In genomic region chr15:90190606-90191343, GRCh38 we compare ENCODE assay signal across 9 cellular contexts. TPM values are rescaled to one million over a fixed set of nuclear protein-coding genes. Genes with fewer than 3 reads are reported as not detected.
A peak's percentile ranks its signal among the peaks of the same experiment; 100 is the strongest.
DNase-seq lines count a peak whose midpoint lies in the region; ATAC-seq and TF ChIP-seq lines count a peak whose summit lies in the region.
"Had no signal": no experiment of that assay in that cellular context is flagged by ENCODE, and none has a peak within 500 bp of the region (broad histone marks: within the 10 kb centered on the region; RNA-seq: fewer than 3 reads in every experiment).

No MANE protein-coding gene starts in this region.

- CTCF ChIA-PET in RWPE1 (lab: Yijun Ruan, JAX), result interaction anchor here (0.7 to 0.8 kb wide), 4 partner anchors 20 to 831 kb away, joined by 3 read pairs; no protein-coding TSS in a partner anchor

- H3K9me3 ChIP-seq in ascending aorta, result no peaks in the 10 kb centered on the region
- H3K9me3 ChIP-seq: SJCRH30 had no signal

- no peak overlapping the region for H3K4me3 Mint-ChIP-seq in GM23338

- no peak overlapping the region for H3K4me3 ChIP-seq in GM12865 (ENCODE audit: low read depth, low read length)
- H3K4me3 ChIP-seq in GM23338, result no peak overlapping the region
- no peak overlapping the region for H3K4me3 ChIP-seq in mesendoderm (ENCODE audit: low read length)
- no peak overlapping the region for H3K4me3 ChIP-seq in ascending aorta
- H3K4me3 ChIP-seq: SJCRH30 had no signal

- DNase-seq in GM12865 (ENCODE audit: low read depth), result peak; percentile 78
- DNase-seq in GM23338 (ENCODE audit: low spot score), result no peak
- peak; percentile 94 for DNase-seq in RWPE1 (ENCODE audit: low spot score)
- DNase-seq in mesendoderm, result no peak
- DNase-seq in DMS79 (lab: John Stamatoyannopoulos, UW), result no peak
- DNase-seq in ascending aorta (ENCODE audit: low spot score in 2 of 2), result no peak
- DNase-seq in NCI-H1417 treated with DMSO at 0.1 percent for 48 hours (lab: John Stamatoyannopoulos, UW), result no peak
- no peak for DNase-seq in NCI-H2107 (lab: John Stamatoyannopoulos, UW)
- DNase-seq: SJCRH30 had no signal

- H3K79me1 ChIP-seq in mesendoderm (ENCODE audit: low read length), result no peaks in the 10 kb centered on the region

- H2AFZ ChIP-seq in GM23338, result no peak overlapping the region

- ATAC-seq in GM23338, result peak; percentile 32; the same call in 1 of the 3 replicates

- no peaks in the 10 kb centered on the region for H3K36me3 ChIP-seq in GM23338 (ENCODE audit: insufficient read depth)
- no peaks in the 10 kb centered on the region for H3K36me3 ChIP-seq in mesendoderm (ENCODE audit: control insufficient read depth, insufficient read depth, low read length)
- H3K36me3 ChIP-seq in ascending aorta, result no peaks in the 10 kb centered on the region
- H3K36me3 ChIP-seq: SJCRH30 had no signal

- H4K5ac ChIP-seq in mesendoderm (ENCODE audit: low read length), result no peak overlapping the region

- H3F3A ChIP-seq in GM23338 (replicated peaks; ENCODE audit: low read depth), result no peaks in the 10 kb centered on the region

- no peak overlapping the region for H2BK15ac ChIP-seq in mesendoderm (replicated peaks; ENCODE audit: low read depth)

- H4K20me1 ChIP-seq in GM23338 (replicated peaks; ENCODE audit: insufficient read depth), result no peaks in the 10 kb centered on the region

- TF ChIP-seq CTCF in GM12865 (IDR thresholded peaks at IDR 0.05; ENCODE audit: insufficient read depth, low read depth, low read length, missing control alignments) (no peak), GM23338 (conservative IDR thresholded peaks at IDR 0.05; ENCODE audit: low read depth in 2 of 2) (no peak), RWPE1 (conservative IDR thresholded peaks at IDR 0.05; ENCODE audit: low read depth) (no peak), ascending aorta (IDR thresholded peaks at IDR 0.05) (no peak)

- H3K27me3 ChIP-seq in GM23338 (ENCODE audit: insufficient read depth) (no peaks in the 10 kb centered on the region), mesendoderm (ENCODE audit: insufficient read depth, low read length, poor library complexity) (no peaks in the 10 kb centered on the region), ascending aorta (no peaks in the 10 kb centered on the region)

- H3K27ac Mint-ChIP-seq in GM23338, result no peak overlapping the region

- no peak overlapping the region for H3K4ac ChIP-seq in mesendoderm (ENCODE audit: low read depth, low read length)

- no peak overlapping the region for H3K4me2 ChIP-seq in GM23338
- no peak overlapping the region for H3K4me2 ChIP-seq in mesendoderm (ENCODE audit: low read length)

- H2BK120ac ChIP-seq in mesendoderm (ENCODE audit: low read depth, low read length), result no peak overlapping the region

- no peaks in the 10 kb centered on the region for H3K9me2 ChIP-seq in GM23338 (ENCODE audit: insufficient read depth)

- H3K18ac ChIP-seq in mesendoderm (ENCODE audit: low read length), result no peak overlapping the region

- H3K27ac ChIP-seq in GM23338 (ENCODE audit: low read depth) (no peak overlapping the region), RWPE1 (peak overlapping the region; percentile 98), mesendoderm (ENCODE audit: low read depth, low read length) (no peak overlapping the region), ascending aorta (peak overlapping the region in 1 of 2 donors; percentile 60)
- H3K27ac ChIP-seq: SJCRH30 had no signal

- WGBS in mesendoderm (ENCODE audit: extremely low coverage, insufficient coverage, low lambda C conversion rate), result no CpG with 5 or more reads among the region's 10 CpGs

- no peaks in the 10 kb centered on the region for H3K79me2 ChIP-seq in GM23338 (replicated peaks; ENCODE audit: insufficient read depth)
- no peaks in the 10 kb centered on the region for H3K79me2 ChIP-seq in mesendoderm (ENCODE audit: control insufficient read depth, insufficient read depth, low read length)

- peak overlapping the region; percentile 25 for H3K56ac ChIP-seq in mesendoderm (ENCODE audit: low read length)

- no peak overlapping the region for H4K8ac ChIP-seq in mesendoderm (ENCODE audit: low read depth, low read length)

- H2BK5ac ChIP-seq in mesendoderm (ENCODE audit: low read length), result no peak overlapping the region

- peaks cover 12% of the 10 kb centered on the region for H3K27me3 Mint-ChIP-seq in GM23338 (ENCODE audit: insufficient read depth, low read depth, poor library complexity)

- H3K9ac ChIP-seq in mesendoderm (ENCODE audit: low read length), result no peak overlapping the region

- H3K9me3 Mint-ChIP-seq in GM23338, result no peaks in the 10 kb centered on the region

- intact Hi-C loops in ascending aorta (cut with DNase I), result no loop called here

- no peaks in the 10 kb centered on the region; the same call in 1 of the 2 replicates for H3K4me1 ChIP-seq in GM23338 (ENCODE audit: insufficient read depth)
- H3K4me1 ChIP-seq in mesendoderm (ENCODE audit: control insufficient read depth, low read depth, low read length), result no peaks in the 10 kb centered on the region
- peaks cover 2 to 26% of the 10 kb centered on the region in 2 donors for H3K4me1 ChIP-seq in ascending aorta
- H3K4me1 ChIP-seq: SJCRH30 had no signal

- H3K36me3 Mint-ChIP-seq in GM23338 (ENCODE audit: low read depth), result no peaks in the 10 kb centered on the region

- H3K23ac ChIP-seq in mesendoderm (ENCODE audit: low read length), result no peak overlapping the region

- H2AK5ac ChIP-seq in mesendoderm (ENCODE audit: low read length), result no peak overlapping the region

- POLR2A ChIA-PET in RWPE1 (lab: Yijun Ruan, JAX; ENCODE audit: low non-redundant PET), result interaction anchor here (0.7 to 2.1 kb wide), 5 partner anchors 11 to 31 kb away, joined by 3 to 19 read pairs (median 4); partner anchors contain the start of gene SEMA4B

- peaks cover 18% of the 10 kb centered on the region for H3K4me1 Mint-ChIP-seq in GM23338

TF ChIP-seq in GM23338, 12 proteins besides CTCF, POLR2A, EP300 and RAD21 (continues in another document):
- no peak for TF ChIP-seq NANOG (IDR thresholded peaks at IDR 0.05; ENCODE audit: borderline replicate concordance)
- no peak for TF ChIP-seq ETS1 (IDR thresholded peaks at IDR 0.05)
- no peak for TF ChIP-seq CREB1 (CRISPR knock-in tag; IDR thresholded peaks at IDR 0.05; ENCODE audit: low read depth)
- no peak for TF ChIP-seq ZNF331 (CRISPR knock-in tag; IDR thresholded peaks at IDR 0.05; ENCODE audit: low read depth)
- TF ChIP-seq STAT1 (IDR thresholded peaks at IDR 0.05; ENCODE audit: unreplicated experiment), result no peak
- TF ChIP-seq REST (IDR thresholded peaks at IDR 0.05; ENCODE audit: unreplicated experiment), result no peak
- no peak for TF ChIP-seq EZH2 (IDR thresholded peaks at IDR 0.05; ENCODE audit: low read depth, unreplicated experiment)
- TF ChIP-seq JUNB (IDR thresholded peaks at IDR 0.05; ENCODE audit: unreplicated experiment), result no peak
- no peak for TF ChIP-seq ZNF114 (CRISPR knock-in tag; IDR thresholded peaks at IDR 0.05)
- TF ChIP-seq POLR2AphosphoS5 (IDR thresholded peaks at IDR 0.05; ENCODE audit: low read depth), result no peak

RNA-seq across cellular contexts. Expression of gene SEMA4B, which starts 10.4 kb away (rescaled TPM):
- 41.2 and 48.2 TPM in 2 replicates for total RNA-seq in GM23338 (2014; rRNA removed; shearing (Covaris generic))
- 16.7 and 19.5 TPM in 2 replicates for polyA plus RNA-seq in GM23338 (2016; fragmentation: Nextera tagmentation; extraction: Ambion mirVana)
- polyA plus RNA-seq in mesendoderm (2013, experiment 1 of 2), result 14.6 TPM
- polyA plus RNA-seq in mesendoderm (2013, experiment 2 of 2), result 14.6 TPM
- total RNA-seq in ascending aorta, result 51.2 TPM

RNA-seq across cellular contexts. Expression of gene CIB1, which starts 43.0 kb away (rescaled TPM):
- total RNA-seq in GM23338 (2014; rRNA removed; shearing (Covaris generic)), result 9.8 and 11.2 TPM in 2 replicates
- 33.5 and 35.9 TPM in 2 replicates for polyA plus RNA-seq in GM23338 (2016; fragmentation: Nextera tagmentation; extraction: Ambion mirVana)
- 24.0 TPM for polyA plus RNA-seq in mesendoderm (2013, experiment 1 of 2)
- 23.4 TPM for polyA plus RNA-seq in mesendoderm (2013, experiment 2 of 2)
- total RNA-seq in ascending aorta, result 50.9 TPM

RNA-seq across cellular contexts. Expression of gene GDPGP1, which starts 43.2 kb away (rescaled TPM):
- total RNA-seq in GM23338 (2014; rRNA removed; shearing (Covaris generic)), result 1.2 and 3.8 TPM in 2 replicates
- 0.52 and 0.61 TPM in 2 replicates for polyA plus RNA-seq in GM23338 (2016; fragmentation: Nextera tagmentation; extraction: Ambion mirVana)
- polyA plus RNA-seq in mesendoderm (2013, experiment 1 of 2), result 1.1 TPM
- 1.1 TPM for polyA plus RNA-seq in mesendoderm (2013, experiment 2 of 2)
- 2.2 TPM for total RNA-seq in ascending aorta

RNA-seq across cellular contexts. Expression of gene TTLL13, which starts 58.6 kb away (rescaled TPM):
- total RNA-seq in GM23338 (2014; rRNA removed; shearing (Covaris generic)), result not detected in 2 replicates
- polyA plus RNA-seq in GM23338 (2016; fragmentation: Nextera tagmentation; extraction: Ambion mirVana), result not detected in 2 replicates
- not detected for polyA plus RNA-seq in mesendoderm (2013, experiment 1 of 2)
- polyA plus RNA-seq in mesendoderm (2013, experiment 2 of 2), result 0.01 TPM
- not detected for total RNA-seq in ascending aorta
- total RNA-seq: SJCRH30 had no signal

Comparison
In these comparisons a context has a peak if more than half of its experiments do, and no peak if none do; other contexts are left out.
1. DNase-seq: peak in GM12865 (single experiment) and RWPE1 (single experiment); none in GM23338 (single experiment), mesendoderm (single experiment), DMS79 (single experiment), ascending aorta (0 of 2), NCI-H1417 treated with DMSO at 0.1 percent for 48 hours (single experiment) and NCI-H2107 (single experiment).